Comparison of ENCODE assay signal across 23 cellular contexts in genomic region chr20:33736962-33737361, GRCh38.
"Had no signal": no experiment of that assay in that cellular context is flagged by ENCODE, and none has a peak within 500 bp of the region (broad histone marks: within the 10 kb centered on the region; RNA-seq: fewer than 3 reads in every experiment).

No MANE protein-coding gene starts in this region.

- H3K27me3 ChIP-seq: heart left ventricle, spleen had no signal

- H3K36me3 ChIP-seq: heart left ventricle had no signal

- H3K4me1 ChIP-seq: parathyroid adenoma had no signal

- H3K9ac ChIP-seq: parathyroid adenoma had no signal

- H3K4me3 ChIP-seq: coronary artery, heart left ventricle, lung, psoas muscle, spleen had no signal

- DNase-seq: effector CD4-positive, alpha-beta T cell; heart left ventricle; hippocampal formation; left colon; left ventricle myocardium superior; mesendoderm; naive B cell; psoas muscle; retina; spleen; stimulated activated CD4-positive, alpha-beta T cell treated with anti-CD3 and anti-CD28 coated beads, Interleukin-15, amount 100 ng/mL, for 24 hours; stimulated activated CD4-positive, alpha-beta T cell treated with anti-CD3 and anti-CD28 coated beads, Interleukin-1b, Interleukin-23, amount 100 ng/mL, for 48 hours; stimulated activated CD4-positive, alpha-beta T cell treated with anti-CD3 and anti-CD28 coated beads, Interleukin-4, amount 100 ng/mL, for 24 hours; stimulated activated naive B cell treated with anti-CD40 and anti-IgM and Interleukin-4, amounts not matched to agents 10 μg/mL and 1 μg/mL and 100 μg/mL, for 72 hours; stimulated activated naive CD8-positive, alpha-beta T cell treated with anti-CD3 and anti-CD28 coated beads, Interleukin-15, amount 100 ng/mL, for 72 hours; substantia nigra; trophoblast cell had no signal

- H3K27ac Mint-ChIP-seq: stimulated activated naive B cell treated with anti-CD40 and anti-IgM and Interleukin-4, amounts not matched to agents 10 μg/mL and 1 μg/mL and 100 μg/mL, for 72 hours; stimulated activated naive CD8-positive, alpha-beta T cell treated with anti-CD3 and anti-CD28 coated beads, Interleukin-15, amount 100 ng/mL, for 72 hours had no signal

- H3K27ac ChIP-seq: coronary artery, heart left ventricle, parathyroid adenoma, psoas muscle, spleen had no signal

- H2AFZ ChIP-seq: parathyroid adenoma had no signal

- H3K4me3 Mint-ChIP-seq: nephron; stimulated activated naive B cell treated with anti-CD40 and anti-IgM and Interleukin-4, amounts not matched to agents 10 μg/mL and 1 μg/mL and 100 μg/mL, for 72 hours; stimulated activated naive CD8-positive, alpha-beta T cell treated with anti-CD3 and anti-CD28 coated beads, Interleukin-15, amount 100 ng/mL, for 72 hours had no signal

- H3K27me3 Mint-ChIP-seq: naive B cell; stimulated activated naive B cell treated with anti-CD40 and anti-IgM and Interleukin-4, amounts not matched to agents 10 μg/mL and 1 μg/mL and 100 μg/mL, for 72 hours; stimulated activated naive CD8-positive, alpha-beta T cell treated with anti-CD3 and anti-CD28 coated beads, Interleukin-15, amount 100 ng/mL, for 72 hours had no signal

- ATAC-seq: esophagus mucosa; heart left ventricle; left colon; left ventricle myocardium superior; psoas muscle; sciatic nerve; stimulated activated naive B cell treated with anti-CD40 and anti-IgM and Interleukin-4, amounts not matched to agents 10 μg/mL and 1 μg/mL and 100 μg/mL, for 72 hours; stimulated activated naive CD8-positive, alpha-beta T cell treated with anti-CD3 and anti-CD28 coated beads, Interleukin-15, amount 100 ng/mL, for 72 hours had no signal
